ENCODE assay signal across 1 cellular context in the genomic region with DNA sequence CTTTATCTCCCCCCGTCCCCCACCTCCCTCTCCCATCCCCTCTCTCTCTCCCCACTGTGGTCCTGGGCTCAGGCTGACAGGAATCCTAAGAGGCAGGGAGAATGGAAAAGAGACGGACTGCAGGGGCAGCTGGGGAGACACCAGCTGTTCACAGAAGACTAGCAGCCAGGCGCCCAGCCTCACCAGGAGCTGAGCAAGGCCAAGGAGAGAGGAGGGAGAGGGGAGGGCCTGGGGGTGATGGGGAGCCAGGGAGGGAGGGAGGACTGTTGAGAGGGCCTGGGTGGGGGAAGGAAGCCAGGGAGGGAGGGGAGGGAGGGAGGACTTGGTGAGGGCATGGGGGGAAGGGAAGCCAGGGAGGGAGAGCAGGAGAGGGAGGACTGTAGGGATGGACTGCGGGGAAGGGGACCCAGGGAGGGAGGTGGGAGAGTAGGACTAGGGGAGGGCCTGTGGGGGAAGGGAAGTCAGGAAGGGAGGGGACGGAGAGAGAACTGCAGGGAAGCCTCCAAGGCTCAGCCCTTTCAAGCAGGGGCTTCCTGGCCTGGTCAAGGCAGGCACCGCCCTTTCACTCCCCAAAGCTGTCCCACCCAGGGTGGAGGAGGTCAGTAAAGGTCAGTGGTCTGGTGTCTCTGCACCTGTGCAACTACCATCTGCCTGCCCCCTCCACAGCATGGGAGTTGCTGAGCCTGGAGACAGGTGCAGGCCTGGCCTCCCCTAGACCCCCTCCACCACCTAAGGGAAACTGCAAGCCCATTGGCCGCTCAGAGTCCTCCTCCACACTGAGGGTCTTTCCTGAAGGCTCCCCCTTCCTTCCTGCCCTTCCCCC.
TF ChIP-seq lines count a peak whose summit lies in the region.

No MANE protein-coding gene starts in this region.

TF ChIP-seq in H1, 55 proteins besides CTCF, POLR2A, EP300 and RAD21 (continued from another document):
- TF ChIP-seq CHD7 (IDR thresholded peaks at IDR 0.05; ENCODE audit: insufficient replicate concordance, low read length) = no peak
- TF ChIP-seq CHD1 (IDR thresholded peaks at IDR 0.05; ENCODE audit: low read depth, low read length) = no peak
- no peak for TF ChIP-seq CREB1 (IDR thresholded peaks at IDR 0.05)
- no peak for TF ChIP-seq FOSL1 (IDR thresholded peaks at IDR 0.05; ENCODE audit: insufficient read depth, low read depth, low read length)
- no peak for TF ChIP-seq MAFK (IDR thresholded peaks at IDR 0.05; ENCODE audit: low read depth, low read length)
- no peak for TF ChIP-seq CBX8 (IDR thresholded peaks at IDR 0.05; ENCODE audit: borderline replicate concordance, low read depth, low read length)
